Comparison of ENCODE assay signal across 9 cellular contexts in genomic region chr7:18526368-18526878, GRCh38.
"Had no signal": no experiment of that assay in that cellular context is flagged by ENCODE, and none has a peak within 500 bp of the region (broad histone marks: within the 10 kb centered on the region; RNA-seq: fewer than 3 reads in every experiment).

No MANE protein-coding gene starts in this region.

- H3K4me3 Mint-ChIP-seq: activated CD8-positive, alpha-beta T cell treated with anti-CD3 and anti-CD28 coated beads, Interleukin-2, amount 10 ng/mL, durations not matched to agents 7 days and 5 days had no signal

- H3K27ac Mint-ChIP-seq: activated CD8-positive, alpha-beta T cell treated with anti-CD3 and anti-CD28 coated beads, Interleukin-2, amount 10 ng/mL, durations not matched to agents 7 days and 5 days had no signal

- H3K36me3 ChIP-seq: gastroesophageal sphincter had no signal

- H3K4me1 ChIP-seq: gastroesophageal sphincter had no signal

- ATAC-seq: activated CD8-positive, alpha-beta T cell treated with anti-CD3 and anti-CD28 coated beads, Interleukin-2, amount 10 ng/mL, durations not matched to agents 7 days and 5 days; gastroesophageal sphincter had no signal

- H3K27ac ChIP-seq: epithelial cell of prostate, gastroesophageal sphincter had no signal

- H3K9me3 ChIP-seq: gastroesophageal sphincter had no signal

- H3K4me3 ChIP-seq: gastroesophageal sphincter had no signal

- H3K27me3 ChIP-seq: gastroesophageal sphincter had no signal

- DNase-seq: activated CD4-positive, alpha-beta T cell treated with anti-CD3 and anti-CD28 coated beads for 48 hours; activated CD8-positive, alpha-beta memory T cell treated with anti-CD3 and anti-CD28 coated beads, Interleukin-2, amount 50 U/mL, for 48 hours; activated CD8-positive, alpha-beta T cell treated with anti-CD3 and anti-CD28 coated beads, Interleukin-2, amount 10 ng/mL, durations not matched to agents 7 days and 5 days; effector memory CD4-positive, alpha-beta T cell; stimulated activated CD4-positive, alpha-beta T cell treated with anti-CD3 and anti-CD28 coated beads, Interleukin-15, amount 100 ng/mL, for 24 hours; substantia nigra; trophoblast cell had no signal
